8 cellular contexts compared by ENCODE assay signal in genomic region chr3:104460477-104461406, GRCh38.
A peak's percentile ranks its signal among the peaks of the same experiment; 100 is the strongest.
DNase-seq lines count a peak whose midpoint lies in the region; ATAC-seq, FAIRE-seq and TF ChIP-seq lines count a peak whose summit lies in the region.

No MANE protein-coding gene starts in this region.

- H3K27ac ChIP-seq in RWPE2 (ENCODE audit: poor library complexity, severe bottlenecking) (no peak overlapping the region), gastrocnemius medialis (no peak overlapping the region)

- no peaks in the 10 kb centered on the region for H3K27me3 ChIP-seq in RWPE2 (ENCODE audit: insufficient read depth, poor library complexity, severe bottlenecking)
- no peaks in the 10 kb centered on the region for H3K27me3 ChIP-seq in gastrocnemius medialis

- no peaks in the 10 kb centered on the region for H3K4me1 ChIP-seq in RWPE2 (ENCODE audit: insufficient read depth, poor library complexity, severe bottlenecking)
- no peaks in the 10 kb centered on the region for H3K4me1 ChIP-seq in gastrocnemius medialis

- H3K36me3 ChIP-seq in RWPE2 (ENCODE audit: low read depth), result no peaks in the 10 kb centered on the region
- no peaks in the 10 kb centered on the region for H3K36me3 ChIP-seq in gastrocnemius medialis

- intact Hi-C loops in gastrocnemius medialis (cut with DNase I; ENCODE audit: low total_unique reads), result no loop called here

- TF ChIP-seq POLR2A in H54 (IDR thresholded peaks at IDR 0.05; ENCODE audit: low read depth, low read length) (no peak), gastrocnemius medialis (IDR thresholded peaks at IDR 0.05) (no peak)

- DNase-seq in AG10803 (ENCODE audit: low read depth), result peak; percentile 83
- no peak for DNase-seq in H54 (ENCODE audit: insufficient read length, low spot score)
- DNase-seq in RWPE2 (ENCODE audit: low spot score), result no peak
- peak; percentile 50 for DNase-seq in iPS-NIHi11 (ENCODE audit: low spot score)
- DNase-seq in gastrocnemius medialis, result no peak
- no peak for DNase-seq in stimulated activated CD4-positive, alpha-beta T cell treated with anti-CD3 and anti-CD28 coated beads, Interleukin-2, amount 100 ng/mL, for 48 hours
- no peak for DNase-seq in NCI-H2081 treated with DMSO at 0.1 percent for 48 hours (lab: John Stamatoyannopoulos, UW)
- DNase-seq in activated effector memory CD4-positive, alpha-beta T cell treated with Interleukin-2 at 50 U/mL for 16 hours, result no peak

- ATAC-seq in RWPE2 (ENCODE audit: low read depth), result peak; percentile 38; the same call in 2 of the 3 replicates
- ATAC-seq in gastrocnemius medialis, result no peak

- H3K9me3 ChIP-seq in RWPE2 (ENCODE audit: severe bottlenecking), result no peaks in the 10 kb centered on the region
- no peaks in the 10 kb centered on the region for H3K9me3 ChIP-seq in gastrocnemius medialis

- H3K4me3 ChIP-seq in AG10803 (ENCODE audit: low read length) (no peak overlapping the region), RWPE2 (ENCODE audit: severe bottlenecking) (no peak overlapping the region), gastrocnemius medialis (no peak overlapping the region)

- FAIRE-seq in H54 (lab: Jason Lieb, UNC), result peak; percentile 87

- TF ChIP-seq CTCF in AG10803 (conservative IDR thresholded peaks at IDR 0.05; ENCODE audit: low read length) (peak; percentile 71), RWPE2 (IDR thresholded peaks at IDR 0.05; ENCODE audit: poor library complexity, severe bottlenecking) (peak; percentile 64), gastrocnemius medialis (IDR thresholded peaks at IDR 0.05 in 4 of 5, conservative IDR thresholded peaks at IDR 0.05 in 1 of 5) (no peak)

- in situ Hi-C loops in gastrocnemius medialis (cut with MboI; ENCODE audit: low sequenced_read_pairs in 4 of 4), result no loop called here

Comparison
In these comparisons a context has a peak if more than half of its experiments do, and no peak if none do; other contexts are left out.
1. DNase-seq: peak in AG10803 (single experiment) and iPS-NIHi11 (single experiment); none in H54 (single experiment), RWPE2 (single experiment), gastrocnemius medialis (0 of 2), stimulated activated CD4-positive, alpha-beta T cell treated with anti-CD3 and anti-CD28 coated beads, Interleukin-2, amount 100 ng/mL, for 48 hours (0 of 2), NCI-H2081 treated with DMSO at 0.1 percent for 48 hours (single experiment) and activated effector memory CD4-positive, alpha-beta T cell treated with Interleukin-2 at 50 U/mL for 16 hours (single experiment).
2. CTCF ChIP-seq: peak in AG10803 (single experiment) and RWPE2 (single experiment); none in gastrocnemius medialis (0 of 5).